8 cellular contexts compared by ENCODE assay signal in the genomic region with DNA sequence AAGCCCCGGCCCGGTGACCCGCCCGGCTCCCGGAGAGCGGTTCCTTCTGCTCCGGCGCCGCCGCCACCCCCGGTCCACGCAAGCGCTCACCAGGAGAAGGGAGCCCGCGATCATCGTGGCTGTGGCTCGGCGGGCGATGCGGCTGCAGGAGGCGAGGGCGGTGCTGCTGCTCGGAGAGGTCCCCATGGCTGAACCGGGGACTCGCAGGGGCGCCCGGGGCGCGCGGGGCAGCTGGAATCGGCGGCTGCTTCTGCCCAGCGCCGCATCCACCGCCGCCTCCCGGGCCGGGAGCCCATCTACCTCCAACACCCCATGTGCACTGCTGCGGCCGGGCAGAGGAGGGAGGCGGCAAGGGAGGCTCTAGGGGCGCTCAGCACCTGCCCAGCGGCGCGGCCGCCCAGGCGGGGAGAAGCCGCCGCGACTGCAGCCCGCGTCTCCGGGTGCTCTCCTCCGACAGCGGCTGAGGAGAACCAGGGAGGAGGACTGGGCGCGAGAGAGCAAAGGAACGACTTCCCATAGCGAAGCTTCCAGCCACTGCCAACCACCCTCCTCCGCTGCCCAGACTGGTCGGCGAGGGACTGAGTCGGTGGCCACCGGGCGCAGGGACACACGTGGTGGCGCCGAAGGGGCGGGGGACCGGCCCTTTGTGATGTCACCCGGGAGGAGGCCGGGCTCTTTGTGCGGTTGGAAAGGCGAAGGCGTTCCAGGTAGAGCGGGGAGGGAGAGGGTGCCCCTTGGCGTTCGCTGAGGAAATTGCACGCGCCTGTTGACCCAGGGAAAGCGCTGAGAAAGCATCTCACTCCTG. TPM values are rescaled to one million over a fixed set of nuclear protein-coding genes. Genes with fewer than 3 reads are reported as not detected.
DNase-seq lines count a peak whose midpoint lies in the region; ATAC-seq and TF ChIP-seq lines count a peak whose summit lies in the region.

A gene with protein sequence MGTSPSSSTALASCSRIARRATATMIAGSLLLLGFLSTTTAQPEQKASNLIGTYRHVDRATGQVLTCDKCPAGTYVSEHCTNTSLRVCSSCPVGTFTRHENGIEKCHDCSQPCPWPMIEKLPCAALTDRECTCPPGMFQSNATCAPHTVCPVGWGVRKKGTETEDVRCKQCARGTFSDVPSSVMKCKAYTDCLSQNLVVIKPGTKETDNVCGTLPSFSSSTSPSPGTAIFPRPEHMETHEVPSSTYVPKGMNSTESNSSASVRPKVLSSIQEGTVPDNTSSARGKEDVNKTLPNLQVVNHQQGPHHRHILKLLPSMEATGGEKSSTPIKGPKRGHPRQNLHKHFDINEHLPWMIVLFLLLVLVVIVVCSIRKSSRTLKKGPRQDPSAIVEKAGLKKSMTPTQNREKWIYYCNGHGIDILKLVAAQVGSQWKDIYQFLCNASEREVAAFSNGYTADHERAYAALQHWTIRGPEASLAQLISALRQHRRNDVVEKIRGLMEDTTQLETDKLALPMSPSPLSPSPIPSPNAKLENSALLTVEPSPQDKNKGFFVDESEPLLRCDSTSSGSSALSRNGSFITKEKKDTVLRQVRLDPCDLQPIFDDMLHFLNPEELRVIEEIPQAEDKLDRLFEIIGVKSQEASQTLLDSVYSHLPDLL (minus strand): TSS at position 580 of the 805 bp plus-strand sequence. CDS start 394 bp downstream, at position 186.

- under 1% methylated on average over 81 of the region's 81 CpGs for WGBS in urinary bladder

- ATAC-seq in HG02678 (IDR thresholded peaks at IDR 0.05; ENCODE audit: unreplicated experiment) = peak; percentile 99

- H3K27me3 Mint-ChIP-seq in progenitor cell of endocrine pancreas = peaks cover 15% of the 10 kb centered on the region

- peak within 1 kb of the TSS; percentile 85 for H3K4me3 Mint-ChIP-seq in progenitor cell of endocrine pancreas (ENCODE audit: low read depth)

- H3K27me3 ChIP-seq in left ventricle myocardium inferior (ENCODE audit: low read depth) = peaks cover 68% of the 10 kb centered on the region

- peak within 1 kb of the TSS; percentile 90 for H3K27ac Mint-ChIP-seq in progenitor cell of endocrine pancreas

- H3K9me3 Mint-ChIP-seq in progenitor cell of endocrine pancreas (ENCODE audit: low read depth) = no peaks in the 10 kb centered on the region

- H3K9me3 ChIP-seq in left ventricle myocardium inferior (replicated peaks) = no peaks in the 10 kb centered on the region

- H3K27ac ChIP-seq in left ventricle myocardium inferior (replicated peaks) (peak within 1 kb of the TSS; percentile 85), urinary bladder (ENCODE audit: low read depth) (peak within 1 kb of the TSS; percentile 79)

- peak within 1 kb of the TSS; percentile 86 for H3K4me3 ChIP-seq in left ventricle myocardium inferior
- H3K4me3 ChIP-seq in urinary bladder (ENCODE audit: low read depth, low read length) = peak within 1 kb of the TSS; percentile 88

- no peaks in the 10 kb centered on the region for H3K36me3 ChIP-seq in left ventricle myocardium inferior
- no peaks in the 10 kb centered on the region for H3K36me3 ChIP-seq in urinary bladder (ENCODE audit: insufficient read depth)

- H3K4me1 ChIP-seq in left ventricle myocardium inferior (peaks cover 22% of the 10 kb centered on the region), urinary bladder (ENCODE audit: insufficient read depth) (no peaks in the 10 kb centered on the region)

- H3K4me1 Mint-ChIP-seq in progenitor cell of endocrine pancreas (ENCODE audit: low read depth) = peaks cover 25% of the 10 kb centered on the region

- intact Hi-C loops in left ventricle myocardium inferior (cut with micrococcal nuclease) = loop anchor here (5.0 kb wide), 1 partner anchor 212 kb away; no protein-coding TSS in a partner anchor

- DNase-seq in NCI-H128 (lab: John Stamatoyannopoulos, UW; ENCODE audit: unreplicated experiment) (peak; percentile 77), SW480 (ENCODE audit: low spot score) (peak; percentile 88), amygdala (lab: John Stamatoyannopoulos, UW) (peak; percentile 32 to 94 (median 87)), left ventricle myocardium inferior (peak; percentile 91), progenitor cell of endocrine pancreas (ENCODE audit: low spot score, unreplicated experiment) (peak; percentile 90)

- H3K36me3 Mint-ChIP-seq in progenitor cell of endocrine pancreas (ENCODE audit: insufficient read depth) = no peaks in the 10 kb centered on the region

- TF ChIP-seq CTCF in GM12872 (IDR thresholded peaks at IDR 0.05; ENCODE audit: insufficient read depth, low read depth, low read length) (peak; percentile 98), left ventricle myocardium inferior (IDR thresholded peaks at IDR 0.05; ENCODE audit: borderline replicate concordance) (peak; percentile 98), progenitor cell of endocrine pancreas (IDR thresholded peaks at IDR 0.05; ENCODE audit: unreplicated experiment) (peak; percentile 88)

RNA-seq across cellular contexts. Expression of the gene that starts here (rescaled TPM):
- total RNA-seq in left ventricle myocardium inferior (6.3 TPM), progenitor cell of endocrine pancreas (46.3 and 49.7 TPM in 2 replicates), urinary bladder (22.8 TPM)
- 43.2 TPM for polyA plus RNA-seq in urinary bladder

Comparison
In these comparisons a context has a peak if more than half of its experiments do, and no peak if none do; other contexts are left out.
1. Peak in every context shown above with its lines: DNase-seq, ATAC-seq, H3K4me3 ChIP-seq and H3K27ac ChIP-seq.